12 cellular contexts compared by ENCODE assay signal in genomic region chr1:107740574-107740973, GRCh38.
"Had no signal": no experiment of that assay in that cellular context is flagged by ENCODE, and none has a peak within 500 bp of the region (broad histone marks: within the 10 kb centered on the region; RNA-seq: fewer than 3 reads in every experiment).

No MANE protein-coding gene starts in this region.

- H3K9me3 ChIP-seq: gastrocnemius medialis, tibial artery, uterus had no signal

- H3K4me1 Mint-ChIP-seq: activated CD4-positive, alpha-beta memory T cell treated with anti-CD3 and anti-CD28 coated beads, Interleukin-2, amount 10 ng/mL, durations not matched to agents 7 days and 5 days; activated CD4-positive, alpha-beta T cell treated with anti-CD3 and anti-CD28 coated beads for 36 hours had no signal

- H3K27ac Mint-ChIP-seq: activated CD4-positive, alpha-beta memory T cell treated with anti-CD3 and anti-CD28 coated beads, Interleukin-2, amount 10 ng/mL, durations not matched to agents 7 days and 5 days; activated CD4-positive, alpha-beta T cell treated with anti-CD3 and anti-CD28 coated beads for 36 hours; activated T-cell treated with anti-CD3 and anti-CD28 coated beads, Interleukin-2, amount 50 U/mL, for 72 hours; naive thymus-derived CD4-positive, alpha-beta T cell had no signal

- DNase-seq: activated CD4-positive, alpha-beta memory T cell treated with anti-CD3 and anti-CD28 coated beads, Interleukin-2, amount 10 ng/mL, durations not matched to agents 7 days and 5 days; activated CD4-positive, alpha-beta T cell treated with anti-CD3 and anti-CD28 coated beads for 36 hours; activated T-cell treated with anti-CD3 and anti-CD28 coated beads, Interleukin-2, amount 50 U/mL, for 72 hours; gastrocnemius medialis; naive thymus-derived CD4-positive, alpha-beta T cell; occipital lobe; stimulated activated CD4-positive, alpha-beta T cell treated with anti-CD3 and anti-CD28 coated beads, Interleukin-4, amount 100 ng/mL, for 1 hour; stimulated activated CD8-positive, alpha-beta memory T cell treated with anti-CD3 and anti-CD28 coated beads, Interleukin-4, amount 100 ng/mL, for 48 hours; T-helper 9 cell; tibial artery; uterus had no signal

- ATAC-seq: activated CD4-positive, alpha-beta T cell treated with anti-CD3 and anti-CD28 coated beads for 36 hours; activated T-cell treated with anti-CD3 and anti-CD28 coated beads, Interleukin-2, amount 50 U/mL, for 72 hours; gastrocnemius medialis; naive thymus-derived CD4-positive, alpha-beta T cell had no signal

- H3K27me3 Mint-ChIP-seq: activated CD4-positive, alpha-beta memory T cell treated with anti-CD3 and anti-CD28 coated beads, Interleukin-2, amount 10 ng/mL, durations not matched to agents 7 days and 5 days; activated CD4-positive, alpha-beta T cell treated with anti-CD3 and anti-CD28 coated beads for 36 hours; naive thymus-derived CD4-positive, alpha-beta T cell had no signal

- H3K4me1 ChIP-seq: gastrocnemius medialis, tibial artery, uterus had no signal

- H3K36me3 ChIP-seq: cardiac muscle cell, gastrocnemius medialis, tibial artery, uterus had no signal

- H3K4me3 ChIP-seq: cardiac muscle cell, gastrocnemius medialis, tibial artery, uterus had no signal

- H3K27me3 ChIP-seq: cardiac muscle cell, gastrocnemius medialis, tibial artery, uterus had no signal

- H3K9me3 Mint-ChIP-seq: activated CD4-positive, alpha-beta memory T cell treated with anti-CD3 and anti-CD28 coated beads, Interleukin-2, amount 10 ng/mL, durations not matched to agents 7 days and 5 days had no signal

- H3K4me3 Mint-ChIP-seq: activated CD4-positive, alpha-beta memory T cell treated with anti-CD3 and anti-CD28 coated beads, Interleukin-2, amount 10 ng/mL, durations not matched to agents 7 days and 5 days; activated CD4-positive, alpha-beta T cell treated with anti-CD3 and anti-CD28 coated beads for 36 hours; activated T-cell treated with anti-CD3 and anti-CD28 coated beads, Interleukin-2, amount 50 U/mL, for 72 hours; naive thymus-derived CD4-positive, alpha-beta T cell had no signal
